Comparison of ENCODE assay signal across 9 cellular contexts in the genomic region with DNA sequence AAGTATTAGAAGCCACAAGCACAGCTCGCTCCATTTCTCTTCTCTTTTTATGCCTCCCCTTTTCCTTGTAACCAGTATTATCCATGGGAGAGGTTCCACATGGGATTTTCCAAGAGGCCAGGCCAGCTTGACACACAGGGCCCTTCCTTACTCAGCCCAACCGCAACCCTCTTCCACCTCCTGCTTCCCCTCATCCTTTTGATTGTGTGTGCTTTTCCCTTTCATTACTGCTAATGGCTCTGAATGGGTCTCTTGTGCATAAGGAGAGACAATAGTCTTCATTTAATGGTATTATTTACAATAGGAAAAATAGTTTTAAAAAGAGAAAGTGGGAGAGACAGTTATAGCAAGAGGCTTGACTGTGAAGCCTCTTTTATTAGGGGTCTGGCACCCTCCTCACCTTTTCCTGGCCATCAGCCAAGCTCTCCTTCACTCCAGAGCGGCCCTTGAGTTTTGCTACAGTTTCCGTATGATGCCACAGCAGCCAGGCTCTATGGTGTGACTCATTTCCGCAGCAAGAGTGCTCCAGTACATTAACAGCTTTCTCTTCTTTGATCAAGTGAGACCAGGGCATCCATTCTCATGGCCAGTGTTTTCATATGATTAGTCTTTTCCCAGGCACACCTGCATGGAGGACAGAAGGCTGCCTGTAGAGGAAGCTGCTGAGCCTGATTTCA.
A peak's percentile ranks its signal among the peaks of the same experiment; 100 is the strongest.
DNase-seq lines count a peak whose midpoint lies in the region; ATAC-seq lines count a peak whose summit lies in the region.
"Had no signal": no experiment of that assay in that cellular context is flagged by ENCODE, and none has a peak within 500 bp of the region (broad histone marks: within the 10 kb centered on the region; RNA-seq: fewer than 3 reads in every experiment).

No MANE protein-coding gene starts in this region.

- DNase-seq in NCI-H2107 (lab: John Stamatoyannopoulos, UW) = peak; percentile 60
- DNase-seq in foreskin melanocyte = peak; percentile 68
- DNase-seq in stimulated activated CD4-positive, alpha-beta T cell treated with anti-CD3 and anti-CD28 coated beads, Interleukin-15, amount 100 ng/mL, for 24 hours = no peak
- no peak for DNase-seq in stimulated activated naive CD8-positive, alpha-beta T cell treated with anti-CD3 and anti-CD28 coated beads, Interleukin-15, Interleukin-2, amounts not matched to agents 100 U/mL and 50 U/mL, for 24 hours
- no peak for DNase-seq in left lobe of liver (ENCODE audit: low spot score)
- DNase-seq in NCI-H2171 treated with DMSO at 0.1 percent for 48 hours (lab: John Stamatoyannopoulos, UW) = no peak
- DNase-seq: activated T-cell treated with anti-CD3 and anti-CD28 coated beads, Interleukin-2, amount 50 U/mL, for 4 hours had no signal

- ATAC-seq in GM19023 (IDR thresholded peaks at IDR 0.05; ENCODE audit: unreplicated experiment) (peak; percentile 64), HG02938 (IDR thresholded peaks at IDR 0.05; ENCODE audit: unreplicated experiment) (peak; percentile 30), left lobe of liver (no peak)
- no peak for ATAC-seq in stimulated activated naive CD8-positive, alpha-beta T cell treated with anti-CD3 and anti-CD28 coated beads, Interleukin-15, Interleukin-2, amounts not matched to agents 100 U/mL and 50 U/mL, for 24 hours
- ATAC-seq: activated T-cell treated with anti-CD3 and anti-CD28 coated beads, Interleukin-2, amount 50 U/mL, for 4 hours had no signal

Comparison
In these comparisons a context has a peak if more than half of its experiments do, and no peak if none do; other contexts are left out.
1. ATAC-seq: peak in GM19023 (single experiment) and HG02938 (single experiment); none in stimulated activated naive CD8-positive, alpha-beta T cell treated with anti-CD3 and anti-CD28 coated beads, Interleukin-15, Interleukin-2, amounts not matched to agents 100 U/mL and 50 U/mL, for 24 hours (single experiment) and left lobe of liver (single experiment).
2. DNase-seq: peak in NCI-H2107 (single experiment) and foreskin melanocyte (single experiment); none in stimulated activated CD4-positive, alpha-beta T cell treated with anti-CD3 and anti-CD28 coated beads, Interleukin-15, amount 100 ng/mL, for 24 hours (single experiment), stimulated activated naive CD8-positive, alpha-beta T cell treated with anti-CD3 and anti-CD28 coated beads, Interleukin-15, Interleukin-2, amounts not matched to agents 100 U/mL and 50 U/mL, for 24 hours (single experiment), left lobe of liver (single experiment) and NCI-H2171 treated with DMSO at 0.1 percent for 48 hours (single experiment).